31 cellular contexts compared by ENCODE assay signal in the genomic region with DNA sequence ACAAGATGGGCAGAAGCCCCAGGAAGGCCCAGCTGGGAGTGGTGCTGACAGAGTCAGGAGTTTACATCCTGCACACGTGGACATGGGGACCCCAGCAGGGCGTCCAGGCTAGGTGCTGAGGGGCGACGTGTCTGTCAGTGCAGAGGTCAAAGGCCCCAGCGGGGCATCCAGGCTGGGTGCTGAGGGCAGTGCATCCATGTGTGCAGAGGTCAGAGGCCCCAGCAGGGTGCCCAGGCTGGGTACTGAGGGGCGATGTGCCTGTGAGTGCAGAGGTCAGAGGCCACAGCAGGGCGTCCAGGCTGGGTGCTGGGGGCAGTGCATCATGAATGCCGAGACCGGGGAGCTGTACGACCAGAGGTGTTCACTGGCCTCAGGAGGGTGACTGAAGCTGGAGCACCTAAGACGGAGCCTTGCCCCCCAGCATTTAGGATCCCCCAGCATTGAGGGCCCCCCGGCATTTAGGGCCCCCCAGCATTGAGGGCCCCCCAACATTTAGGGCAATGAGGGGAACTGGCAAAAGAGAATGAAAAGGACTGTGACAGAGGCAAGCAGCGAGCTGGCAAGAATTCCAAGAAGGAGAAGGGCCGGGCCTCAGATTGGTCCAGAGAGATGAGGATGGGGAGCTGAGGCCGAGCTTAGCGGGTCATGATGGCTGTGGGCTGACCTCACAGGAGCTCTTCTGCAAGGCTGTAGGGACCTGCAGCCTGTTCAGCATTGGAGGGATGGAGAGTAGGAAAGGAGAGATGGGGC.
"Had no signal": no experiment of that assay in that cellular context is flagged by ENCODE, and none has a peak within 500 bp of the region (broad histone marks: within the 10 kb centered on the region; RNA-seq: fewer than 3 reads in every experiment).

No MANE protein-coding gene starts in this region.

- H3K27me3 Mint-ChIP-seq: activated naive CD4-positive, alpha-beta T cell treated with anti-CD3 and anti-CD28 coated beads, Interleukin-2, amount 10 ng/mL, durations not matched to agents 7 days and 5 days; activated naive CD8-positive, alpha-beta T cell treated with anti-CD3 and anti-CD28 coated beads, Interleukin-2, amount 10 ng/mL, durations not matched to agents 7 days and 5 days had no signal

- H3K36me3 Mint-ChIP-seq: activated naive CD8-positive, alpha-beta T cell treated with anti-CD3 and anti-CD28 coated beads, Interleukin-2, amount 10 ng/mL, durations not matched to agents 7 days and 5 days; memory B cell; stimulated activated naive B cell treated with anti-CD40 and anti-IgM and Interleukin-4, amounts not matched to agents 10 μg/mL and 1 μg/mL and 100 μg/mL, for 72 hours had no signal

- H3K27me3 ChIP-seq: ascending aorta, cardiac muscle cell, testis, transverse colon, uterus had no signal

- H3K27ac ChIP-seq: ascending aorta, cardiac muscle cell, parathyroid adenoma, testis, transverse colon, uterus, VCaP had no signal

- H3K4me3 Mint-ChIP-seq: activated naive CD4-positive, alpha-beta T cell treated with anti-CD3 and anti-CD28 coated beads, Interleukin-2, amount 10 ng/mL, durations not matched to agents 7 days and 5 days; activated naive CD8-positive, alpha-beta T cell treated with anti-CD3 and anti-CD28 coated beads, Interleukin-2, amount 10 ng/mL, durations not matched to agents 7 days and 5 days; activated T-cell treated with anti-CD3 and anti-CD28 coated beads, Interleukin-2, amount 50 U/mL, for 24 hours; brain; effector memory CD8-positive, alpha-beta T cell; memory B cell; stimulated activated naive B cell treated with anti-CD40 and anti-IgM and Interleukin-4, amounts not matched to agents 10 μg/mL and 1 μg/mL and 100 μg/mL, for 72 hours; T-helper 1 cell treated with Interleukin-12 subunit alpha and Interleukin-12 subunit beta and Interleukin-4 antibody, amounts not matched to agents 30 μg/mL and 1 μg/mL, for 36 hours had no signal

- H3K4me1 ChIP-seq: ascending aorta, parathyroid adenoma, testis, transverse colon, uterus had no signal

- H3K4me3 ChIP-seq: ascending aorta, cardiac muscle cell, testis, transverse colon, uterus had no signal

- H3K9me3 ChIP-seq: testis, uterus had no signal

- ATAC-seq: effector memory CD8-positive, alpha-beta T cell; esophagus mucosa; left colon; naive thymus-derived CD8-positive, alpha-beta T cell; right cardiac atrium; stimulated activated naive B cell treated with anti-CD40 and anti-IgM and Interleukin-4, amounts not matched to agents 10 μg/mL and 1 μg/mL and 100 μg/mL, for 72 hours had no signal

- H3K27ac Mint-ChIP-seq: activated naive CD4-positive, alpha-beta T cell treated with anti-CD3 and anti-CD28 coated beads, Interleukin-2, amount 10 ng/mL, durations not matched to agents 7 days and 5 days; activated naive CD8-positive, alpha-beta T cell treated with anti-CD3 and anti-CD28 coated beads, Interleukin-2, amount 10 ng/mL, durations not matched to agents 7 days and 5 days; activated T-cell treated with anti-CD3 and anti-CD28 coated beads, Interleukin-2, amount 50 U/mL, for 24 hours; effector memory CD8-positive, alpha-beta T cell; memory B cell; naive thymus-derived CD8-positive, alpha-beta T cell; stimulated activated naive B cell treated with anti-CD40 and anti-IgM and Interleukin-4, amounts not matched to agents 10 μg/mL and 1 μg/mL and 100 μg/mL, for 72 hours; T-helper 1 cell treated with Interleukin-12 subunit alpha and Interleukin-12 subunit beta and Interleukin-4 antibody, amounts not matched to agents 30 μg/mL and 1 μg/mL, for 36 hours had no signal

- DNase-seq: activated CD4-positive, alpha-beta T cell treated with anti-CD3 and anti-CD28 coated beads for 4 hours; activated CD4-positive, alpha-beta T cell treated with anti-CD3 and anti-CD28 coated beads, Interleukin-2, amount 50 U/mL, for 48 hours; activated CD8-positive, alpha-beta memory T cell treated with anti-CD3 and anti-CD28 coated beads, Interleukin-2, amount 50 U/mL, for 48 hours; activated gamma-delta T cell; activated naive CD4-positive, alpha-beta T cell treated with anti-CD3 and anti-CD28 coated beads, Interleukin-2, amount 10 ng/mL, durations not matched to agents 7 days and 5 days; activated naive CD8-positive, alpha-beta T cell treated with anti-CD3 and anti-CD28 coated beads, Interleukin-2, amount 10 ng/mL, durations not matched to agents 7 days and 5 days; activated T-cell treated with anti-CD3 and anti-CD28 coated beads, Interleukin-2, amount 50 U/mL, for 24 hours; cortex of kidney; effector memory CD8-positive, alpha-beta T cell; foreskin fibroblast; hippocampal formation; kidney; left colon; naive thymus-derived CD8-positive, alpha-beta T cell; right cardiac atrium; stimulated activated CD4-positive, alpha-beta T cell treated with anti-CD3 and anti-CD28 coated beads, Interleukin-15, amount 100 ng/mL, for 24 hours; stimulated activated CD4-positive, alpha-beta T cell treated with anti-CD3 and anti-CD28 coated beads, Interleukin-2, amount 100 ng/mL, for 24 hours; stimulated activated naive B cell treated with anti-CD40 and anti-IgM and Interleukin-4, amounts not matched to agents 10 μg/mL and 1 μg/mL and 100 μg/mL, for 72 hours; SW 1271; T-helper 9 cell; testis; transverse colon; uterus had no signal

- H3K4me1 Mint-ChIP-seq: activated naive CD4-positive, alpha-beta T cell treated with anti-CD3 and anti-CD28 coated beads, Interleukin-2, amount 10 ng/mL, durations not matched to agents 7 days and 5 days; activated naive CD8-positive, alpha-beta T cell treated with anti-CD3 and anti-CD28 coated beads, Interleukin-2, amount 10 ng/mL, durations not matched to agents 7 days and 5 days; memory B cell; stimulated activated naive B cell treated with anti-CD40 and anti-IgM and Interleukin-4, amounts not matched to agents 10 μg/mL and 1 μg/mL and 100 μg/mL, for 72 hours had no signal

- H3K36me3 ChIP-seq: ascending aorta, cardiac muscle cell, transverse colon, uterus had no signal
